In the genomic region with DNA sequence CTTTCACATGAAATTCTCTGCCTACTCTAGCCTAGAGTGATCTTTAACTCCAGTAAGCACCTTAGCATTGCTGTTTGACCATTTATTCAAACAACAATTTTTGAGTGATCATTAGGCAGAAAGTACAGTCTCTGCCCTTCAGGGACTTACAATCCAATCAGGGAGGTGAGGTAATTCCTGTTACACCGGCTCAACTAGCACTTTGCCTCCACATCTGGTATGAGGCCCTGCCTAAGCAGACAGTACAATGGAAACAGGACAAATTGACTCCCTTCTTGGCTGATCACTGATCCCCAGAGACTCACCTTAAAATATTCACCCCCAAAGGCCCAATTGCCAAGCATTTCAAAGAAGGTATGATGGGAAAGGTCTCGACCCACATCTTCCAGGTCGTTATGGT, we compare ENCODE assay signal across 13 cellular contexts. TPM values are rescaled to one million over a fixed set of nuclear protein-coding genes. Genes with fewer than 3 reads are reported as not detected.
DNase-seq lines count a peak whose midpoint lies in the region; ATAC-seq and TF ChIP-seq lines count a peak whose summit lies in the region.
"Had no signal": no experiment of that assay in that cellular context is flagged by ENCODE, and none has a peak within 500 bp of the region (broad histone marks: within the 10 kb centered on the region; RNA-seq: fewer than 3 reads in every experiment).

No MANE protein-coding gene starts in this region.

- no peaks in the 10 kb centered on the region for H4K20me1 ChIP-seq in OCI-LY3 (ENCODE audit: insufficient read depth, low read length)

- DNase-seq in T-helper 2 cell treated with Interferon-gamma antibody and Interleukin-4, amounts not matched to agents 5 μg/mL and 100 μg/mL, for 36 hours (ENCODE audit: low spot score): no peak
- DNase-seq in T-helper 2 cell (no peak), epithelial cell of esophagus (ENCODE audit: low read depth) (peak; percentile 51), osteocyte (ENCODE audit: extremely low spot score, unreplicated experiment) (no peak), NCI-H446 (lab: John Stamatoyannopoulos, UW) (no peak), SIG-M5 treated with dmso at 0.1 percent for 504 hours (lab: John Stamatoyannopoulos, UW; ENCODE audit: unreplicated experiment) (no peak)
- DNase-seq: activated CD4-positive, CD25-positive, alpha-beta regulatory T cell treated with anti-CD3 and anti-CD28 coated beads, Interleukin-2, amount 50 U/mL, for 72 hours; stimulated activated CD4-positive, alpha-beta T cell treated with anti-CD3 and anti-CD28 coated beads, Interleukin-4, amount 100 ng/mL, for 1 hour had no signal

- H3K27ac Mint-ChIP-seq in T-helper 2 cell treated with Interferon-gamma antibody and Interleukin-4, amounts not matched to agents 5 μg/mL and 100 μg/mL, for 36 hours: peak overlapping the region; percentile 88
- H3K27ac Mint-ChIP-seq in osteocyte (ENCODE audit: unreplicated experiment): no peak overlapping the region

- H3K79me2 ChIP-seq in OCI-LY3 (ENCODE audit: low read length): peaks cover 18% of the 10 kb centered on the region

- H3K36me3 Mint-ChIP-seq in T-helper 2 cell treated with Interferon-gamma antibody and Interleukin-4, amounts not matched to agents 5 μg/mL and 100 μg/mL, for 36 hours (ENCODE audit: low read depth): peaks cover 22% of the 10 kb centered on the region
- H3K36me3 Mint-ChIP-seq in osteocyte (ENCODE audit: unreplicated experiment): peaks cover 13% of the 10 kb centered on the region

- TF ChIP-seq CTCF in OCI-LY3 (IDR thresholded peaks at IDR 0.05; ENCODE audit: low read depth, low read length) (no peak), epithelial cell of esophagus (IDR thresholded peaks at IDR 0.05; ENCODE audit: insufficient read depth, low read depth, low read length, missing control alignments) (no peak), osteocyte (IDR thresholded peaks at IDR 0.05) (no peak)

- ATAC-seq in GM19035 (IDR thresholded peaks at IDR 0.05; ENCODE audit: unreplicated experiment): no peak
- ATAC-seq: gastroesophageal sphincter had no signal

- 0 out of 2 replicates have a peak overlapping the region, but pooled peaks have one; percentile 91 for H3K4me3 ChIP-seq in OCI-LY3 (ENCODE audit: low read length)
- H3K4me3 ChIP-seq in epithelial cell of esophagus (ENCODE audit: low read length): peak overlapping the region; percentile 85

- H3K27me3 Mint-ChIP-seq in T-helper 2 cell treated with Interferon-gamma antibody and Interleukin-4, amounts not matched to agents 5 μg/mL and 100 μg/mL, for 36 hours (ENCODE audit: low read depth): peaks cover 2% of the 10 kb centered on the region
- peaks cover 9% of the 10 kb centered on the region for H3K27me3 Mint-ChIP-seq in osteocyte (ENCODE audit: unreplicated experiment)

- peak overlapping the region; percentile 95 for H3K4me3 Mint-ChIP-seq in T-helper 2 cell treated with Interferon-gamma antibody and Interleukin-4, amounts not matched to agents 5 μg/mL and 100 μg/mL, for 36 hours
- peak overlapping the region; percentile 99 for H3K4me3 Mint-ChIP-seq in osteocyte (ENCODE audit: unreplicated experiment)

- H3K9ac ChIP-seq in OCI-LY3 (ENCODE audit: low read length): no peak overlapping the region

- no peak overlapping the region for H3K27ac ChIP-seq in OCI-LY3 (ENCODE audit: low read length)
- H3K27ac ChIP-seq: gastroesophageal sphincter had no signal

- H3K9me3 ChIP-seq in OCI-LY3 (ENCODE audit: insufficient read depth, low read length): no peaks in the 10 kb centered on the region
- H3K9me3 ChIP-seq: gastroesophageal sphincter, tibial nerve had no signal

- peaks cover 44% of the 10 kb centered on the region for H3K36me3 ChIP-seq in OCI-LY3 (replicated peaks; ENCODE audit: low read depth, low read length)

- no peak overlapping the region for H2AFZ ChIP-seq in OCI-LY3 (ENCODE audit: low read depth, low read length)

- peaks cover 10% of the 10 kb centered on the region for H3K4me1 Mint-ChIP-seq in T-helper 2 cell treated with Interferon-gamma antibody and Interleukin-4, amounts not matched to agents 5 μg/mL and 100 μg/mL, for 36 hours (ENCODE audit: low read depth)
- peaks cover 14% of the 10 kb centered on the region for H3K4me1 Mint-ChIP-seq in osteocyte (ENCODE audit: unreplicated experiment)

- H3K9me3 Mint-ChIP-seq in T-helper 2 cell treated with Interferon-gamma antibody and Interleukin-4, amounts not matched to agents 5 μg/mL and 100 μg/mL, for 36 hours: no peaks in the 10 kb centered on the region
- H3K9me3 Mint-ChIP-seq in osteocyte (ENCODE audit: unreplicated experiment): no peaks in the 10 kb centered on the region

- peaks cover 8% of the 10 kb centered on the region for H3K4me1 ChIP-seq in OCI-LY3 (ENCODE audit: low read length)

- no peaks in the 10 kb centered on the region for H3K27me3 ChIP-seq in OCI-LY3 (ENCODE audit: low read depth, low read length)
- H3K27me3 ChIP-seq: gastroesophageal sphincter, tibial nerve had no signal

- H3K4me2 ChIP-seq in OCI-LY3 (ENCODE audit: low read length): peak overlapping the region; percentile 89

RNA-seq across cellular contexts. Expression of a gene that starts 1.4 kb away (rescaled TPM):
- total RNA-seq in osteocyte: 13.2 and 13.3 TPM in 2 replicates

RNA-seq across cellular contexts. Expression of a gene that starts 30.7 kb away (rescaled TPM):
- not detected in 2 replicates for total RNA-seq in osteocyte
- total RNA-seq: A172, gastroesophageal sphincter, tibial nerve had no signal

RNA-seq across cellular contexts. Expression of a gene that starts 41.5 kb away (rescaled TPM):
- 0.08 TPM in 1 of 2 replicates, not detected in the other for total RNA-seq in osteocyte

RNA-seq across cellular contexts. Expression of a gene that starts 46.4 kb away (rescaled TPM):
- total RNA-seq in osteocyte: 11.1 and 13.1 TPM in 2 replicates

RNA-seq across cellular contexts. Expression of a gene that starts 54.4 kb away (rescaled TPM):
- total RNA-seq in osteocyte: 77.0 and 88.4 TPM in 2 replicates
